ENCODE assay signal across 23 cellular contexts in the genomic region with DNA sequence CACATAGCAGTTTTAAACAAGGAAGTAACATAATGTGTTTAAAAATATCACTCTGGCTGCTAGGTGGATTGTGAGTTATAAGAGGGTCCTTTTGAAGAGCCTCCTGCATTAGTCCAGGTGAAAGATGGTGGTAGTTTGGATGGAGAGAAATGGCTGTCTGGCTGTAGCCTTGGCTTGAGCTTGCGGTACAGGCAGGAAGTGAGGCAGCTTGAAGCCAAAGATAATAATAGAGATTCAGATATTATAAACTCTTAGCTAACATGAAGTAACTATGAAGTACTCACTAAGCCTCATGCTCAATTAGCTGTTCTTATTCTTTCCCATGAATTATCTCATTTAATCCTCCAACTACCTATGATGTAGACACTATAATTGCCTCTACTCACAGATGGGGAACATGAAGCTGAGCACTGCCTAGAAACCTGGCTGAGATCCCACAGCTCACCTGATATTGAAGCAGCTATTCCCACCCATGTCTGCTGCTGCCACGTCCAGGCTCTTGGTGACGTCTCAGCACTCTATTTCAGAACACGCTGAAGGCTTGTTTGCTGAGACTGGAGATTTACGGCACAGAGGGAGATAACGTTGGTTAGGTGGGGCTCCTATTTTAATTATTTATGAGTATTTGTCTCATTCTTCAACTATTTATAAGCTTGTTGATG. TPM values are rescaled to one million over a fixed set of nuclear protein-coding genes. Genes with fewer than 3 reads are reported as not detected.
"Had no signal": no experiment of that assay in that cellular context is flagged by ENCODE, and none has a peak within 500 bp of the region (broad histone marks: within the 10 kb centered on the region; RNA-seq: fewer than 3 reads in every experiment).

No MANE protein-coding gene starts in this region.

- H3K9me3 ChIP-seq: breast epithelium, esophagus squamous epithelium, stomach, testis had no signal

- H3K4me3 ChIP-seq: breast epithelium, esophagus squamous epithelium, smooth muscle cell, stomach, testis had no signal

- H3K27me3 ChIP-seq: testis had no signal

- H3K4me1 ChIP-seq: breast epithelium, esophagus squamous epithelium, stomach, testis had no signal

- ATAC-seq: activated CD8-positive, alpha-beta T cell treated with anti-CD3 and anti-CD28 coated beads, Interleukin-2, amount 10 ng/mL, durations not matched to agents 7 days and 5 days; stimulated activated effector memory CD8-positive, alpha-beta T cell treated with anti-CD3 and anti-CD28 coated beads, Interleukin-12 subunit alpha, Interleukin-12 subunit beta, amount 100 ng/mL, for 72 hours had no signal

- H3K27ac ChIP-seq: breast epithelium, esophagus squamous epithelium, stomach had no signal

- H3K36me3 ChIP-seq: breast epithelium, esophagus squamous epithelium, stomach had no signal

- DNase-seq: activated CD4-positive, alpha-beta T cell treated with anti-CD3 and anti-CD28 coated beads, Interleukin-2, amount 10 ng/mL, durations not matched to agents 7 days and 5 days; activated CD8-positive, alpha-beta T cell treated with anti-CD3 and anti-CD28 coated beads, Interleukin-2, amount 10 ng/mL, durations not matched to agents 7 days and 5 days; activated naive CD4-positive, alpha-beta T cell treated with anti-CD3 and anti-CD28 coated beads for 36 hours; activated T-cell treated with anti-CD3 and anti-CD28 coated beads, Interleukin-2, amount 50 U/mL, for 24 hours; effector memory CD4-positive, alpha-beta T cell; esophagus squamous epithelium; hippocampal formation; stimulated activated CD4-positive, alpha-beta T cell treated with anti-CD3 and anti-CD28 coated beads, Interleukin-4, amount 100 ng/mL, for 24 hours; stomach; T1000; testis had no signal

RNA-seq across cellular contexts. Expression of a gene that starts 10.4 kb away (rescaled TPM):
- total RNA-seq: activated CD4-positive, alpha-beta T cell treated with anti-CD3 and anti-CD28 coated beads, Interleukin-2, amount 10 ng/mL, durations not matched to agents 7 days and 5 days; activated CD8-positive, alpha-beta T cell treated with anti-CD3 and anti-CD28 coated beads, Interleukin-2, amount 10 ng/mL, durations not matched to agents 7 days and 5 days; activated naive CD4-positive, alpha-beta T cell treated with anti-CD3 and anti-CD28 coated beads for 36 hours; activated T-helper 2 cell treated with anti-CD3 and anti-CD28 coated beads, Interferon-gamma antibody, Interleukin-2, Interleukin-4, amounts not matched to agents 10 μg/mL and 5 μg/mL and 100 μg/mL, durations not matched to agents 14 hours and 24 hours and 36 hours; breast epithelium; cerebellum; esophagus squamous epithelium; fibroblast of villous mesenchyme; left lobe of liver; omental fat pad; progenitor cell of endocrine pancreas; smooth muscle cell; stomach; T-helper 1 cell treated with Interleukin-12 subunit alpha and Interleukin-12 subunit beta and Interleukin-4 antibody, amounts not matched to agents 30 ng/mL and 1 ng/mL, for 36 hours; ureter had no signal
- polyA plus RNA-seq: neural cell, smooth muscle cell, stomach had no signal
